16 cellular contexts compared by ENCODE assay signal in genomic region chr17:20797292-20797691, GRCh38.
DNase-seq lines count a peak whose midpoint lies in the region; ATAC-seq and TF ChIP-seq lines count a peak whose summit lies in the region.
"Had no signal": no experiment of that assay in that cellular context is flagged by ENCODE, and none has a peak within 500 bp of the region (broad histone marks: within the 10 kb centered on the region; RNA-seq: fewer than 3 reads in every experiment).

No MANE protein-coding gene starts in this region.

- intact Hi-C loops in activated naive CD4-positive, alpha-beta T cell treated with anti-CD3 and anti-CD28 coated beads for 36 hours (cut with micrococcal nuclease) = no loop called here

- H2AFZ ChIP-seq in osteoblast (ENCODE audit: low read length) = no peak overlapping the region

- H3K36me3 ChIP-seq in osteoblast (ENCODE audit: insufficient read depth, low read length) = no peaks in the 10 kb centered on the region

- H3K27me3 ChIP-seq in osteoblast (ENCODE audit: insufficient read depth, low read length) = no peaks in the 10 kb centered on the region

- no peak overlapping the region for H3K4me2 ChIP-seq in osteoblast (ENCODE audit: insufficient read depth, low read length)

- H3K9me3 Mint-ChIP-seq in activated naive CD4-positive, alpha-beta T cell treated with anti-CD3 and anti-CD28 coated beads, Interleukin-2, amount 10 ng/mL, durations not matched to agents 7 days and 5 days = no peaks in the 10 kb centered on the region
- no peaks in the 10 kb centered on the region for H3K9me3 Mint-ChIP-seq in activated naive CD4-positive, alpha-beta T cell treated with anti-CD3 and anti-CD28 coated beads for 36 hours
- H3K9me3 Mint-ChIP-seq in activated T-helper 17 cell treated with anti-CD3 and anti-CD28 coated beads, Interleukin-2, amount 50 U/mL, for 72 hours = no peaks in the 10 kb centered on the region
- H3K9me3 Mint-ChIP-seq in immature natural killer cell = peaks cover 0 to 2% (median 0%) of the 10 kb centered on the region in 6 donors

- DNase-seq in activated naive CD4-positive, alpha-beta T cell treated with anti-CD3 and anti-CD28 coated beads, Interleukin-2, amount 10 ng/mL, durations not matched to agents 7 days and 5 days = no peak
- no peak for DNase-seq in activated naive CD4-positive, alpha-beta T cell treated with anti-CD3 and anti-CD28 coated beads for 36 hours
- DNase-seq in immature natural killer cell (peak; percentile 33 to 57 (median 50)), osteoblast (ENCODE audit: insufficient read length, low spot score, missing footprints) (no peak), left lobe of liver (ENCODE audit: low spot score) (no peak), dedifferentiated amniotic fluid mesenchymal stem cell (ENCODE audit: extremely low spot score) (no peak)
- DNase-seq: ACHN, COR-L47, KG1, NCI-H1417 treated with DMSO at 0.1 percent for 48 hours, NCI-H1930, NCI-H446 treated with DMSO at 0.1 percent for 48 hours, NCI-H748 treated with DMSO at 0.1 percent for 48 hours, OCI-M1 had no signal

- peak overlapping the region; percentile 84 for H3K27ac Mint-ChIP-seq in activated naive CD4-positive, alpha-beta T cell treated with anti-CD3 and anti-CD28 coated beads, Interleukin-2, amount 10 ng/mL, durations not matched to agents 7 days and 5 days
- H3K27ac Mint-ChIP-seq in activated naive CD4-positive, alpha-beta T cell treated with anti-CD3 and anti-CD28 coated beads for 36 hours = no peak overlapping the region
- H3K27ac Mint-ChIP-seq in activated T-helper 17 cell treated with anti-CD3 and anti-CD28 coated beads, Interleukin-2, amount 50 U/mL, for 72 hours = peak overlapping the region; percentile 23
- H3K27ac Mint-ChIP-seq in immature natural killer cell = peak overlapping the region; percentile 77 to 95 (median 92)

- H3K4me1 ChIP-seq in osteoblast (ENCODE audit: insufficient read depth, low read length) = no peaks in the 10 kb centered on the region

- CTCF ChIA-PET in activated naive CD4-positive, alpha-beta T cell treated with anti-CD3 and anti-CD28 coated beads, Interleukin-2, amount 10 ng/mL, durations not matched to agents 7 days and 5 days (lab: Charles Lee) = no interaction called here
- CTCF ChIA-PET in activated naive CD4-positive, alpha-beta T cell treated with anti-CD3 and anti-CD28 coated beads for 36 hours (lab: Charles Lee) = no interaction called here

- H3K4me3 Mint-ChIP-seq in activated naive CD4-positive, alpha-beta T cell treated with anti-CD3 and anti-CD28 coated beads, Interleukin-2, amount 10 ng/mL, durations not matched to agents 7 days and 5 days = no peak overlapping the region
- no peak overlapping the region for H3K4me3 Mint-ChIP-seq in activated naive CD4-positive, alpha-beta T cell treated with anti-CD3 and anti-CD28 coated beads for 36 hours
- peak overlapping the region; percentile 30 for H3K4me3 Mint-ChIP-seq in activated T-helper 17 cell treated with anti-CD3 and anti-CD28 coated beads, Interleukin-2, amount 50 U/mL, for 72 hours
- peak overlapping the region; percentile 67 to 85 (median 68) for H3K4me3 Mint-ChIP-seq in immature natural killer cell

- no peaks in the 10 kb centered on the region for H3K79me2 ChIP-seq in osteoblast (ENCODE audit: insufficient read depth, low read length)

- H3K4me3 ChIP-seq in osteoblast (ENCODE audit: insufficient read depth, low read length) = no peak overlapping the region

- no peaks in the 10 kb centered on the region for H4K20me1 ChIP-seq in osteoblast (ENCODE audit: insufficient read depth, low read length)

- H3K27me3 Mint-ChIP-seq in activated naive CD4-positive, alpha-beta T cell treated with anti-CD3 and anti-CD28 coated beads, Interleukin-2, amount 10 ng/mL, durations not matched to agents 7 days and 5 days = peaks cover 4% of the 10 kb centered on the region
- peaks cover 4% of the 10 kb centered on the region for H3K27me3 Mint-ChIP-seq in activated naive CD4-positive, alpha-beta T cell treated with anti-CD3 and anti-CD28 coated beads for 36 hours (ENCODE audit: low read depth)
- H3K27me3 Mint-ChIP-seq in activated T-helper 17 cell treated with anti-CD3 and anti-CD28 coated beads, Interleukin-2, amount 50 U/mL, for 72 hours = no peaks in the 10 kb centered on the region
- H3K27me3 Mint-ChIP-seq in immature natural killer cell (ENCODE audit: low read depth in 3 of 3) = peaks cover 0 to 4% (median 4%) of the 10 kb centered on the region in 3 donors

- no peak overlapping the region for H3K27ac ChIP-seq in osteoblast (ENCODE audit: low read depth, low read length)

- no peaks in the 10 kb centered on the region for H3K36me3 Mint-ChIP-seq in activated naive CD4-positive, alpha-beta T cell treated with anti-CD3 and anti-CD28 coated beads, Interleukin-2, amount 10 ng/mL, durations not matched to agents 7 days and 5 days
- H3K36me3 Mint-ChIP-seq in activated naive CD4-positive, alpha-beta T cell treated with anti-CD3 and anti-CD28 coated beads for 36 hours (ENCODE audit: low read depth) = no peaks in the 10 kb centered on the region
- H3K36me3 Mint-ChIP-seq in activated T-helper 17 cell treated with anti-CD3 and anti-CD28 coated beads, Interleukin-2, amount 50 U/mL, for 72 hours (ENCODE audit: low read depth) = no peaks in the 10 kb centered on the region
- peaks cover 0 to 9% (median 0%) of the 10 kb centered on the region in 3 donors for H3K36me3 Mint-ChIP-seq in immature natural killer cell

- no peaks in the 10 kb centered on the region for H3K9me3 ChIP-seq in osteoblast (ENCODE audit: low read depth, low read length)

- no peak for TF ChIP-seq CTCF in osteoblast (IDR thresholded peaks at IDR 0.05; ENCODE audit: extremely low read depth, low read depth, low read length)

- ATAC-seq in activated T-helper 17 cell treated with anti-CD3 and anti-CD28 coated beads, Interleukin-2, amount 50 U/mL, for 72 hours (replicated peaks) = peak; percentile 74
- ATAC-seq in left lobe of liver = no peak
- ATAC-seq: HepG2 had no signal

- peaks cover 29% of the 10 kb centered on the region for H3K4me1 Mint-ChIP-seq in activated naive CD4-positive, alpha-beta T cell treated with anti-CD3 and anti-CD28 coated beads, Interleukin-2, amount 10 ng/mL, durations not matched to agents 7 days and 5 days
- peaks cover 2% of the 10 kb centered on the region for H3K4me1 Mint-ChIP-seq in activated naive CD4-positive, alpha-beta T cell treated with anti-CD3 and anti-CD28 coated beads for 36 hours (ENCODE audit: low read depth)
- peaks cover 4% of the 10 kb centered on the region for H3K4me1 Mint-ChIP-seq in activated T-helper 17 cell treated with anti-CD3 and anti-CD28 coated beads, Interleukin-2, amount 50 U/mL, for 72 hours
- H3K4me1 Mint-ChIP-seq in immature natural killer cell = peaks cover 39 to 46% of the 10 kb centered on the region in 2 donors

Comparison
In these comparisons a context has a peak if more than half of its experiments do, and no peak if none do; other contexts are left out.
1. DNase-seq: peak in immature natural killer cell (3 of 3); none in activated naive CD4-positive, alpha-beta T cell treated with anti-CD3 and anti-CD28 coated beads, Interleukin-2, amount 10 ng/mL, durations not matched to agents 7 days and 5 days (single experiment), activated naive CD4-positive, alpha-beta T cell treated with anti-CD3 and anti-CD28 coated beads for 36 hours (single experiment), osteoblast (single experiment), left lobe of liver (single experiment) and dedifferentiated amniotic fluid mesenchymal stem cell (single experiment).
2. H3K4me3 Mint-ChIP-seq: peak in activated T-helper 17 cell treated with anti-CD3 and anti-CD28 coated beads, Interleukin-2, amount 50 U/mL, for 72 hours (single experiment) and immature natural killer cell (5 of 5); none in activated naive CD4-positive, alpha-beta T cell treated with anti-CD3 and anti-CD28 coated beads, Interleukin-2, amount 10 ng/mL, durations not matched to agents 7 days and 5 days (single experiment) and activated naive CD4-positive, alpha-beta T cell treated with anti-CD3 and anti-CD28 coated beads for 36 hours (single experiment).